1 cellular context compared by ENCODE assay signal in the genomic region with DNA sequence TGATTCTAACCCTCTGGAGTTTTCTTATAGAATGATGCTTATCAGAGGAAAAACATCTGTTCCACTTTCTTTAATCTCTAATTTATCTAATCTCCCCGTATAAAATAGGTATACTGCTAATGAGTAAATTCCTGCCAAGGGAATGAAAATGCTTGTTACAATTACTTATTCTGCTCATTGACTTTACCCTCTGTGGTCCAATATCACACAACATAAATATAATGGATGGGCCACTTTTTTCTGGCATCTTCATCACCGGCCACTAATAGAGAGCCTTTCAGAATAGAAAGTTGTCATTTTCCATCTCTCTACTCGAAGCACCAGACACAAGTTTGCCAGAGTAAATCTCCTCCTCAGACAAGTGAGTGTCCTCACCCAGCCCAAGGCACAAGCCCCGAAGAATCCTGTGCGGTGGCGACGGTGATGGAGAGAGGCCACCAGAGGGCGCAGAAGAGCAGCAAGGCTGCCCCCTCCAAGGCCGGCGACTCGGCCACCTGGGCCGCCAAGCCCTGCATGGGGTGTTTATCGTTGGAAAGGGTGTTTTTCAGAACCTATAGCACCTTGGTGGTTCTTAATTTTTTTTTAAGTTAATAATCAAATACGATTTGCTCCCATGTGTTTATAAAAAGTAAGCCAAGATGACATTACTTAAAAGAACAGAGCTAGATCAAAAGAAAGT.
A peak's percentile ranks its signal among the peaks of the same experiment; 100 is the strongest.
TF ChIP-seq lines count a peak whose summit lies in the region.

No MANE protein-coding gene starts in this region.

TF ChIP-seq in HepG2, 621 proteins besides CTCF, POLR2A, EP300 and RAD21 (continued from another document and continues in another):
- TF ChIP-seq JUN (CRISPR knock-in tag; IDR thresholded peaks at IDR 0.05) (no peak), PRPF4 (IDR thresholded peaks at IDR 0.05; ENCODE audit: low read depth, low read length, poor library complexity, severe bottlenecking) (no peak), TGIF2 (CRISPR knock-in tag; IDR thresholded peaks at IDR 0.05) (no peak; the same call in 1 of the 2 replicates), RARG (CRISPR knock-in tag; IDR thresholded peaks at IDR 0.05; ENCODE audit: low read depth) (no peak), ZNF737 (CRISPR knock-in tag; IDR thresholded peaks at IDR 0.05; ENCODE audit: borderline replicate concordance) (no peak), RXRB (CRISPR knock-in tag; IDR thresholded peaks at IDR 0.05; ENCODE audit: borderline replicate concordance) (peak; percentile 17; the same call in 1 of the 2 replicates), ZBTB7A (CRISPR knock-in tag; IDR thresholded peaks at IDR 0.05) (no peak), ZNF530 (CRISPR knock-in tag; IDR thresholded peaks at IDR 0.05; ENCODE audit: low read depth) (no peak), GZF1 (CRISPR knock-in tag; IDR thresholded peaks at IDR 0.05) (no peak), MXD4 (CRISPR knock-in tag; IDR thresholded peaks at IDR 0.05) (no peak), FOXA3 (CRISPR knock-in tag; IDR thresholded peaks at IDR 0.05) (no peak), HES4 (CRISPR knock-in tag; IDR thresholded peaks at IDR 0.05; ENCODE audit: borderline replicate concordance) (no peak), ZNF431 (CRISPR knock-in tag; IDR thresholded peaks at IDR 0.05; ENCODE audit: borderline replicate concordance, low read depth) (no peak), FOXC1 (CRISPR knock-in tag; IDR thresholded peaks at IDR 0.05; ENCODE audit: borderline replicate concordance) (no peak), CBFB (CRISPR knock-in tag; IDR thresholded peaks at IDR 0.05) (no peak), HMG20A (CRISPR knock-in tag; IDR thresholded peaks at IDR 0.05; ENCODE audit: borderline replicate concordance) (no peak), ZNF335 (CRISPR knock-in tag; IDR thresholded peaks at IDR 0.05) (no peak), ZBTB7B (CRISPR knock-in tag; IDR thresholded peaks at IDR 0.05) (0 out of 2 replicates have a peak, but pooled peaks have one; percentile 53), ZNF766 (CRISPR knock-in tag; IDR thresholded peaks at IDR 0.05; ENCODE audit: borderline replicate concordance) (no peak), PCBP1 (IDR thresholded peaks at IDR 0.05; ENCODE audit: borderline replicate concordance, low read depth, low read length) (no peak), ZNF331 (CRISPR knock-in tag; IDR thresholded peaks at IDR 0.05) (peak; percentile 50; the same call in 1 of the 2 replicates), NFYC (CRISPR knock-in tag; IDR thresholded peaks at IDR 0.05) (no peak), ZFP36L1 (CRISPR knock-in tag; IDR thresholded peaks at IDR 0.05) (no peak), NFYB (CRISPR knock-in tag; IDR thresholded peaks at IDR 0.05) (no peak; the same call in 1 of the 2 replicates), ATAD3A (CRISPR knock-in tag; IDR thresholded peaks at IDR 0.05) (no peak), MED1 (CRISPR knock-in tag; IDR thresholded peaks at IDR 0.05) (0 out of 2 replicates have a peak, but pooled peaks have one; percentile 25), ZNF749 (CRISPR knock-in tag; IDR thresholded peaks at IDR 0.05; ENCODE audit: borderline replicate concordance) (no peak), NR2F2 (IDR thresholded peaks at IDR 0.05; ENCODE audit: borderline replicate concordance, low read depth) (no peak), PHB2 (IDR thresholded peaks at IDR 0.05; ENCODE audit: partially characterized antibody) (no peak), ZNF205 (CRISPR knock-in tag; IDR thresholded peaks at IDR 0.05) (no peak), ZFP90 (CRISPR knock-in tag; IDR thresholded peaks at IDR 0.05; ENCODE audit: borderline replicate concordance) (no peak), PHF21A (CRISPR knock-in tag; IDR thresholded peaks at IDR 0.05) (no peak), ZBTB3 (CRISPR knock-in tag; IDR thresholded peaks at IDR 0.05; ENCODE audit: borderline replicate concordance, low read depth) (no peak), ATF7-NPFF (CRISPR knock-in tag; IDR thresholded peaks at IDR 0.05; ENCODE audit: low read depth) (no peak), THAP11 (CRISPR knock-in tag; IDR thresholded peaks at IDR 0.05) (peak; percentile 40; the same call in 1 of the 2 replicates), ZNF33B (CRISPR knock-in tag; IDR thresholded peaks at IDR 0.05) (no peak)
- TF ChIP-seq, protein P1, sequence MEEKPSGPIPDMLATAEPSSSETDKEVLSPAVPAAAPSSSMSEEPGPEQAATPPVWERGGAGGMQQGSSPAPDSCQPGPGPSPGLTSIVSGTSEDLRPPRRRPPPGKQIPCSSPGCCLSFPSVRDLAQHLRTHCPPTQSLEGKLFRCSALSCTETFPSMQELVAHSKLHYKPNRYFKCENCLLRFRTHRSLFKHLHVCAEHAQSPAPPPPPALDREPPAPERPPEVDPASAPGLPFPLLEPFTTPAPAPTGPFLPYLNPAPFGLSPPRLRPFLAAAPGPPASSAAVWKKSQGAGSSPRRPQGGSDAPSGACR (CRISPR knock-in tag; IDR thresholded peaks at IDR 0.05): 0 out of 2 replicates have a peak, but pooled peaks have one; percentile 43
- TF ChIP-seq, protein P2, sequence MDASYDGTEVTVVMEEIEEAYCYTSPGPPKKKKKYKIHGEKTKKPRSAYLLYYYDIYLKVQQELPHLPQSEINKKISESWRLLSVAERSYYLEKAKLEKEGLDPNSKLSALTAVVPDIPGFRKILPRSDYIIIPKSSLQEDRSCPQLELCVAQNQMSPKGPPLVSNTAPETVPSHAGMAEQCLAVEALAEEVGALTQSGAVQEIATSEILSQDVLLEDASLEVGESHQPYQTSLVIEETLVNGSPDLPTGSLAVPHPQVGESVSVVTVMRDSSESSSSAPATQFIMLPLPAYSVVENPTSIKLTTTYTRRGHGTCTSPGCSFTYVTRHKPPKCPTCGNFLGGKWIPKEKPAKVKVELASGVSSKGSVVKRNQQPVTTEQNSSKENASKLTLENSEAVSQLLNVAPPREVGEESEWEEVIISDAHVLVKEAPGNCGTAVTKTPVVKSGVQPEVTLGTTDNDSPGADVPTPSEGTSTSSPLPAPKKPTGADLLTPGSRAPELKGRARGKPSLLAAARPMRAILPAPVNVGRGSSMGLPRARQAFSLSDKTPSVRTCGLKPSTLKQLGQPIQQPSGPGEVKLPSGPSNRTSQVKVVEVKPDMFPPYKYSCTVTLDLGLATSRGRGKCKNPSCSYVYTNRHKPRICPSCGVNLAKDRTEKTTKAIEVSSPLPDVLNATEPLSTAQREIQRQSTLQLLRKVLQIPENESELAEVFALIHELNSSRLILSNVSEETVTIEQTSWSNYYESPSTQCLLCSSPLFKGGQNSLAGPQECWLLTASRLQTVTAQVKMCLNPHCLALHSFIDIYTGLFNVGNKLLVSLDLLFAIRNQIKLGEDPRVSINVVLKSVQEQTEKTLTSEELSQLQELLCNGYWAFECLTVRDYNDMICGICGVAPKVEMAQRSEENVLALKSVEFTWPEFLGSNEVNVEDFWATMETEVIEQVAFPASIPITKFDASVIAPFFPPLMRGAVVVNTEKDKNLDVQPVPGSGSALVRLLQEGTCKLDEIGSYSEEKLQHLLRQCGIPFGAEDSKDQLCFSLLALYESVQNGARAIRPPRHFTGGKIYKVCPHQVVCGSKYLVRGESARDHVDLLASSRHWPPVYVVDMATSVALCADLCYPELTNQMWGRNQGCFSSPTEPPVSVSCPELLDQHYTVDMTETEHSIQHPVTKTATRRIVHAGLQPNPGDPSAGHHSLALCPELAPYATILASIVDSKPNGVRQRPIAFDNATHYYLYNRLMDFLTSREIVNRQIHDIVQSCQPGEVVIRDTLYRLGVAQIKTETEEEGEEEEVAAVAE (CRISPR knock-in tag; IDR thresholded peaks at IDR 0.05; ENCODE audit: borderline replicate concordance): peak; percentile 71; the same call in 1 of the 2 replicates
- TF ChIP-seq, protein P3, sequence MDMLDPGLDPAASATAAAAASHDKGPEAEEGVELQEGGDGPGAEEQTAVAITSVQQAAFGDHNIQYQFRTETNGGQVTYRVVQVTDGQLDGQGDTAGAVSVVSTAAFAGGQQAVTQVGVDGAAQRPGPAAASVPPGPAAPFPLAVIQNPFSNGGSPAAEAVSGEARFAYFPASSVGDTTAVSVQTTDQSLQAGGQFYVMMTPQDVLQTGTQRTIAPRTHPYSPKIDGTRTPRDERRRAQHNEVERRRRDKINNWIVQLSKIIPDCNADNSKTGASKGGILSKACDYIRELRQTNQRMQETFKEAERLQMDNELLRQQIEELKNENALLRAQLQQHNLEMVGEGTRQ (IDR thresholded peaks at IDR 0.05; ENCODE audit: low read depth, low read length): no peak
- TF ChIP-seq, protein P3 (CRISPR knock-in tag; IDR thresholded peaks at IDR 0.05; ENCODE audit: borderline replicate concordance): no peak
- TF ChIP-seq, protein P4, sequence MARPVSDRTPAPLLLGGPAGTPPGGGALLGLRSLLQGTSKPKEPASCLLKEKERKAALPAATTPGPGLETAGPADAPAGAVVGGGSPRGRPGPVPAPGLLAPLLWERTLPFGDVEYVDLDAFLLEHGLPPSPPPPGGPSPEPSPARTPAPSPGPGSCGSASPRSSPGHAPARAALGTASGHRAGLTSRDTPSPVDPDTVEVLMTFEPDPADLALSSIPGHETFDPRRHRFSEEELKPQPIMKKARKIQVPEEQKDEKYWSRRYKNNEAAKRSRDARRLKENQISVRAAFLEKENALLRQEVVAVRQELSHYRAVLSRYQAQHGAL (CRISPR knock-in tag; IDR thresholded peaks at IDR 0.05; ENCODE audit: not compliant biosample characterization): no peak
- TF ChIP-seq, protein P5, sequence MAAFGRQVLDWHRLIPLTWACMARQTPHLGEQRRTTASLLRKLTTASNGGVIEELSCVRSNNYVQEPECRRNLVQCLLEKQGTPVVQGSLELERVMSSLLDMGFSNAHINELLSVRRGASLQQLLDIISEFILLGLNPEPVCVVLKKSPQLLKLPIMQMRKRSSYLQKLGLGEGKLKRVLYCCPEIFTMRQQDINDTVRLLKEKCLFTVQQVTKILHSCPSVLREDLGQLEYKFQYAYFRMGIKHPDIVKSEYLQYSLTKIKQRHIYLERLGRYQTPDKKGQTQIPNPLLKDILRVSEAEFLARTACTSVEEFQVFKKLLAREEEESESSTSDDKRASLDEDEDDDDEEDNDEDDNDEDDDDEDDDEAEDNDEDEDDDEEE (CRISPR knock-in tag; IDR thresholded peaks at IDR 0.05): no peak
- TF ChIP-seq, protein P6, sequence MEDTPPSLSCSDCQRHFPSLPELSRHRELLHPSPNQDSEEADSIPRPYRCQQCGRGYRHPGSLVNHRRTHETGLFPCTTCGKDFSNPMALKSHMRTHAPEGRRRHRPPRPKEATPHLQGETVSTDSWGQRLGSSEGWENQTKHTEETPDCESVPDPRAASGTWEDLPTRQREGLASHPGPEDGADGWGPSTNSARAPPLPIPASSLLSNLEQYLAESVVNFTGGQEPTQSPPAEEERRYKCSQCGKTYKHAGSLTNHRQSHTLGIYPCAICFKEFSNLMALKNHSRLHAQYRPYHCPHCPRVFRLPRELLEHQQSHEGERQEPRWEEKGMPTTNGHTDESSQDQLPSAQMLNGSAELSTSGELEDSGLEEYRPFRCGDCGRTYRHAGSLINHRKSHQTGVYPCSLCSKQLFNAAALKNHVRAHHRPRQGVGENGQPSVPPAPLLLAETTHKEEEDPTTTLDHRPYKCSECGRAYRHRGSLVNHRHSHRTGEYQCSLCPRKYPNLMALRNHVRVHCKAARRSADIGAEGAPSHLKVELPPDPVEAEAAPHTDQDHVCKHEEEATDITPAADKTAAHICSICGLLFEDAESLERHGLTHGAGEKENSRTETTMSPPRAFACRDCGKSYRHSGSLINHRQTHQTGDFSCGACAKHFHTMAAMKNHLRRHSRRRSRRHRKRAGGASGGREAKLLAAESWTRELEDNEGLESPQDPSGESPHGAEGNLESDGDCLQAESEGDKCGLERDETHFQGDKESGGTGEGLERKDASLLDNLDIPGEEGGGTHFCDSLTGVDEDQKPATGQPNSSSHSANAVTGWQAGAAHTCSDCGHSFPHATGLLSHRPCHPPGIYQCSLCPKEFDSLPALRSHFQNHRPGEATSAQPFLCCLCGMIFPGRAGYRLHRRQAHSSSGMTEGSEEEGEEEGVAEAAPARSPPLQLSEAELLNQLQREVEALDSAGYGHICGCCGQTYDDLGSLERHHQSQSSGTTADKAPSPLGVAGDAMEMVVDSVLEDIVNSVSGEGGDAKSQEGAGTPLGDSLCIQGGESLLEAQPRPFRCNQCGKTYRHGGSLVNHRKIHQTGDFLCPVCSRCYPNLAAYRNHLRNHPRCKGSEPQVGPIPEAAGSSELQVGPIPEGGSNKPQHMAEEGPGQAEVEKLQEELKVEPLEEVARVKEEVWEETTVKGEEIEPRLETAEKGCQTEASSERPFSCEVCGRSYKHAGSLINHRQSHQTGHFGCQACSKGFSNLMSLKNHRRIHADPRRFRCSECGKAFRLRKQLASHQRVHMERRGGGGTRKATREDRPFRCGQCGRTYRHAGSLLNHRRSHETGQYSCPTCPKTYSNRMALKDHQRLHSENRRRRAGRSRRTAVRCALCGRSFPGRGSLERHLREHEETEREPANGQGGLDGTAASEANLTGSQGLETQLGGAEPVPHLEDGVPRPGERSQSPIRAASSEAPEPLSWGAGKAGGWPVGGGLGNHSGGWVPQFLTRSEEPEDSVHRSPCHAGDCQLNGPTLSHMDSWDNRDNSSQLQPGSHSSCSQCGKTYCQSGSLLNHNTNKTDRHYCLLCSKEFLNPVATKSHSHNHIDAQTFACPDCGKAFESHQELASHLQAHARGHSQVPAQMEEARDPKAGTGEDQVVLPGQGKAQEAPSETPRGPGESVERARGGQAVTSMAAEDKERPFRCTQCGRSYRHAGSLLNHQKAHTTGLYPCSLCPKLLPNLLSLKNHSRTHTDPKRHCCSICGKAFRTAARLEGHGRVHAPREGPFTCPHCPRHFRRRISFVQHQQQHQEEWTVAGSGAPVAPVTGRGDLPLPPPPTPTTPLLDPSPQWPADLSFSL (CRISPR knock-in tag; IDR thresholded peaks at IDR 0.05): no peak
- TF ChIP-seq, protein P7, sequence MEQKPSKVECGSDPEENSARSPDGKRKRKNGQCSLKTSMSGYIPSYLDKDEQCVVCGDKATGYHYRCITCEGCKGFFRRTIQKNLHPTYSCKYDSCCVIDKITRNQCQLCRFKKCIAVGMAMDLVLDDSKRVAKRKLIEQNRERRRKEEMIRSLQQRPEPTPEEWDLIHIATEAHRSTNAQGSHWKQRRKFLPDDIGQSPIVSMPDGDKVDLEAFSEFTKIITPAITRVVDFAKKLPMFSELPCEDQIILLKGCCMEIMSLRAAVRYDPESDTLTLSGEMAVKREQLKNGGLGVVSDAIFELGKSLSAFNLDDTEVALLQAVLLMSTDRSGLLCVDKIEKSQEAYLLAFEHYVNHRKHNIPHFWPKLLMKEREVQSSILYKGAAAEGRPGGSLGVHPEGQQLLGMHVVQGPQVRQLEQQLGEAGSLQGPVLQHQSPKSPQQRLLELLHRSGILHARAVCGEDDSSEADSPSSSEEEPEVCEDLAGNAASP (CRISPR knock-in tag; IDR thresholded peaks at IDR 0.05; ENCODE audit: borderline replicate concordance): peak; percentile 72
- TF ChIP-seq, protein P8, sequence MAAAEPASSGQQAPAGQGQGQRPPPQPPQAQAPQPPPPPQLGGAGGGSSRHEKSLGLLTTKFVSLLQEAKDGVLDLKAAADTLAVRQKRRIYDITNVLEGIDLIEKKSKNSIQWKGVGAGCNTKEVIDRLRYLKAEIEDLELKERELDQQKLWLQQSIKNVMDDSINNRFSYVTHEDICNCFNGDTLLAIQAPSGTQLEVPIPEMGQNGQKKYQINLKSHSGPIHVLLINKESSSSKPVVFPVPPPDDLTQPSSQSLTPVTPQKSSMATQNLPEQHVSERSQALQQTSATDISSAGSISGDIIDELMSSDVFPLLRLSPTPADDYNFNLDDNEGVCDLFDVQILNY (CRISPR knock-in tag; conservative IDR thresholded peaks at IDR 0.05): no peak
